18 cellular contexts compared by ENCODE assay signal in the genomic region with DNA sequence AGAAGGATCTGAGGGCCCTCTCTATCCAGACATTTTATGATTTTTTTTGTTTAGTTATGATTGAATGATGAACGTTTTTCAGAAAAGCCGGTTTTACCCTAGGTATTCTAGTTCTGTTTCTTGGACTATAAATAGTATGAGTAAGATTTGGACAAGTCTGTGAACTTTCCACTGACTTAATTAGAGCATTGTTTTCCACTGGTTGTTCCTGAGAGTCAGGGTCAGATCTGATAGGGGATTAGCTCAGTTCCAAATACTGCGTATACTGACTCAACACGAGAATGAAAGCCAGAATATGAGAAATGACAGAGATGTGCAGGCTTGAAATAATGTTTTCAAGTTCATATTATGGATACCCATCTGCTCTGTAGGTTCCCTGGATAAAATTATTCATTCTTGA.
A peak's percentile ranks its signal among the peaks of the same experiment; 100 is the strongest.
DNase-seq lines count a peak whose midpoint lies in the region; ATAC-seq, FAIRE-seq and TF ChIP-seq lines count a peak whose summit lies in the region.
"Had no signal": no experiment of that assay in that cellular context is flagged by ENCODE, and none has a peak within 500 bp of the region (broad histone marks: within the 10 kb centered on the region; RNA-seq: fewer than 3 reads in every experiment).

No MANE protein-coding gene starts in this region.

- intact Hi-C loops in Calu3 (cut with micrococcal nuclease; ENCODE audit: unreplicated experiment) (loop anchor here (2.0 to 5.0 kb wide), 3 partner anchors 44 to 166 kb away; no protein-coding TSS in a partner anchor), left lung (cut with DNase I) (no loop called here)

- no peaks in the 10 kb centered on the region for H3K36me3 ChIP-seq in astrocyte (ENCODE audit: insufficient read depth, low read length)
- no peaks in the 10 kb centered on the region for H3K36me3 ChIP-seq in left lung
- no peaks in the 10 kb centered on the region for H3K36me3 ChIP-seq in tibial nerve
- H3K36me3 ChIP-seq: vagina had no signal

- H3K36me3 Mint-ChIP-seq in Calu3 (ENCODE audit: insufficient read depth, unreplicated experiment) (no peaks in the 10 kb centered on the region), astrocyte (ENCODE audit: low read depth, unreplicated experiment) (no peaks in the 10 kb centered on the region)

- no peaks in the 10 kb centered on the region for H3K79me2 ChIP-seq in astrocyte (ENCODE audit: insufficient read depth, low read length)

- H4K20me1 ChIP-seq in astrocyte (ENCODE audit: insufficient read depth, low read length) = no peaks in the 10 kb centered on the region

- no peak overlapping the region for H3K9ac ChIP-seq in astrocyte (ENCODE audit: low read length)

- ATAC-seq in GM18868 (IDR thresholded peaks at IDR 0.05; ENCODE audit: unreplicated experiment) (peak; percentile 92), left lung (peak; percentile 53), GM21423 (IDR thresholded peaks at IDR 0.05; ENCODE audit: unreplicated experiment) (no peak), HG03520 (IDR thresholded peaks at IDR 0.05; ENCODE audit: unreplicated experiment) (no peak)

- FAIRE-seq in astrocyte (lab: Jason Lieb, UNC) = no peak
- no peak for FAIRE-seq in D721Med (lab: Jason Lieb, UNC)
- FAIRE-seq: GM19239 had no signal

- H3K27ac ChIP-seq in astrocyte (ENCODE audit: low read depth, low read length) (peak overlapping the region; percentile 52), left lung (peak overlapping the region in 1 of 2 donors; percentile 35), tibial nerve (peak overlapping the region in 1 of 4 donors; percentile 33)
- H3K27ac ChIP-seq: vagina had no signal

- DNase-seq in Calu3 (no peak), astrocyte (ENCODE audit: low read depth) (peak; percentile 89), left lung (no peak), tibial nerve (ENCODE audit: low spot score in 2 of 2) (no peak), D721Med (ENCODE audit: insufficient read length, low spot score) (no peak)
- DNase-seq: activated CD4-positive, alpha-beta T cell treated with anti-CD3 and anti-CD28 coated beads, Interleukin-2, amount 50 U/mL, for 1 hour; activated naive CD4-positive, alpha-beta T cell treated with anti-CD3 and anti-CD28 coated beads for 36 hours; KG1; NCI-H1436 treated with DMSO at 0.1 percent for 48 hours; NCI-H524 treated with DMSO at 0.1 percent for 48 hours; RPMI8226; stimulated activated CD8-positive, alpha-beta memory T cell treated with anti-CD3 and anti-CD28 coated beads, Interleukin-4, amount 100 ng/mL, for 48 hours had no signal

- TF ChIP-seq EP300 in tibial nerve (IDR thresholded peaks at IDR 0.05) = no peak

- H3K27ac Mint-ChIP-seq in Calu3 (ENCODE audit: unreplicated experiment) = peak overlapping the region; percentile 63
- H3K27ac Mint-ChIP-seq in astrocyte (ENCODE audit: unreplicated experiment) = no peak overlapping the region
- H3K27ac Mint-ChIP-seq: activated naive CD4-positive, alpha-beta T cell treated with anti-CD3 and anti-CD28 coated beads for 36 hours had no signal

- no peak overlapping the region for H3K4me3 Mint-ChIP-seq in Calu3 (ENCODE audit: low read depth, unreplicated experiment)
- no peak overlapping the region for H3K4me3 Mint-ChIP-seq in astrocyte (ENCODE audit: unreplicated experiment)
- H3K4me3 Mint-ChIP-seq: activated naive CD4-positive, alpha-beta T cell treated with anti-CD3 and anti-CD28 coated beads for 36 hours had no signal

- H3K4me2 ChIP-seq in astrocyte (ENCODE audit: low read length) = peak overlapping the region; percentile 49

- H3K9me3 ChIP-seq in astrocyte (ENCODE audit: insufficient read depth, low read depth, low read length) = no peaks in the 10 kb centered on the region
- H3K9me3 ChIP-seq in left lung = no peaks in the 10 kb centered on the region
- no peaks in the 10 kb centered on the region for H3K9me3 ChIP-seq in tibial nerve
- H3K9me3 ChIP-seq: vagina had no signal

- TF ChIP-seq POLR2A in tibial nerve (IDR thresholded peaks at IDR 0.05) = no peak

- peaks cover 22% of the 10 kb centered on the region for H3K4me1 ChIP-seq in astrocyte (ENCODE audit: insufficient read depth, low read length)
- H3K4me1 ChIP-seq in left lung = no peaks in the 10 kb centered on the region
- peaks cover 0 to 3% (median 0%) of the 10 kb centered on the region in 4 donors for H3K4me1 ChIP-seq in tibial nerve
- H3K4me1 ChIP-seq: vagina had no signal

- 43 to 53% methylated on average over 4 of the region's 4 CpGs for WGBS in tibial nerve, 2 donors

- no peaks in the 10 kb centered on the region for H3K27me3 Mint-ChIP-seq in Calu3 (ENCODE audit: unreplicated experiment)
- no peaks in the 10 kb centered on the region for H3K27me3 Mint-ChIP-seq in astrocyte (ENCODE audit: low read depth, unreplicated experiment)

- H3K4me1 Mint-ChIP-seq in Calu3 (ENCODE audit: low read depth, unreplicated experiment) = peaks cover 26% of the 10 kb centered on the region
- H3K4me1 Mint-ChIP-seq in astrocyte (ENCODE audit: low read depth, unreplicated experiment) = peaks cover 19% of the 10 kb centered on the region

- H3K4me3 ChIP-seq in astrocyte (ENCODE audit: insufficient read depth, low read depth, low read length) (no peak overlapping the region), left lung (no peak overlapping the region), tibial nerve (no peak overlapping the region)
- H3K4me3 ChIP-seq: coronary artery, vagina had no signal

- CTCF ChIA-PET in Calu3 (lab: Charles Lee) = interaction anchor here (0.6 kb wide), 1 partner anchor 57 kb away, joined by 3 read pairs; no protein-coding TSS in a partner anchor

- BruUV-seq in Calu3 (replicated peaks; lab: Mats Ljungman, UMichigan) = no TSS peak

- no peaks in the 10 kb centered on the region for H3K27me3 ChIP-seq in astrocyte (ENCODE audit: insufficient read depth, low read length)
- no peaks in the 10 kb centered on the region for H3K27me3 ChIP-seq in left lung
- H3K27me3 ChIP-seq in tibial nerve = no peaks in the 10 kb centered on the region
- H3K27me3 ChIP-seq: vagina had no signal

- H3K9me3 Mint-ChIP-seq in Calu3 (ENCODE audit: low read depth, unreplicated experiment) (no peaks in the 10 kb centered on the region), astrocyte (ENCODE audit: unreplicated experiment) (no peaks in the 10 kb centered on the region)
- H3K9me3 Mint-ChIP-seq: activated naive CD4-positive, alpha-beta T cell treated with anti-CD3 and anti-CD28 coated beads for 36 hours had no signal

- H2AFZ ChIP-seq in astrocyte (ENCODE audit: low read depth, low read length) = no peak overlapping the region

- no peak for TF ChIP-seq CTCF in Calu3 (IDR thresholded peaks at IDR 0.05; ENCODE audit: unreplicated experiment)
- TF ChIP-seq CTCF in astrocyte (IDR thresholded peaks at IDR 0.05; ENCODE audit: insufficient read depth, low read depth, low read length) = no peak
- no peak for TF ChIP-seq CTCF in left lung (IDR thresholded peaks at IDR 0.05)
- no peak for TF ChIP-seq CTCF in tibial nerve (IDR thresholded peaks at IDR 0.05)
- no peak for TF ChIP-seq CTCF in D721Med (IDR thresholded peaks at IDR 0.05; ENCODE audit: insufficient read depth, missing control alignments)

Comparison
In these comparisons a context has a peak if more than half of its experiments do, and no peak if none do; other contexts are left out.
1. ATAC-seq: peak in GM18868 (single experiment) and left lung (single experiment); none in GM21423 (single experiment) and HG03520 (single experiment).